In the genomic region with DNA sequence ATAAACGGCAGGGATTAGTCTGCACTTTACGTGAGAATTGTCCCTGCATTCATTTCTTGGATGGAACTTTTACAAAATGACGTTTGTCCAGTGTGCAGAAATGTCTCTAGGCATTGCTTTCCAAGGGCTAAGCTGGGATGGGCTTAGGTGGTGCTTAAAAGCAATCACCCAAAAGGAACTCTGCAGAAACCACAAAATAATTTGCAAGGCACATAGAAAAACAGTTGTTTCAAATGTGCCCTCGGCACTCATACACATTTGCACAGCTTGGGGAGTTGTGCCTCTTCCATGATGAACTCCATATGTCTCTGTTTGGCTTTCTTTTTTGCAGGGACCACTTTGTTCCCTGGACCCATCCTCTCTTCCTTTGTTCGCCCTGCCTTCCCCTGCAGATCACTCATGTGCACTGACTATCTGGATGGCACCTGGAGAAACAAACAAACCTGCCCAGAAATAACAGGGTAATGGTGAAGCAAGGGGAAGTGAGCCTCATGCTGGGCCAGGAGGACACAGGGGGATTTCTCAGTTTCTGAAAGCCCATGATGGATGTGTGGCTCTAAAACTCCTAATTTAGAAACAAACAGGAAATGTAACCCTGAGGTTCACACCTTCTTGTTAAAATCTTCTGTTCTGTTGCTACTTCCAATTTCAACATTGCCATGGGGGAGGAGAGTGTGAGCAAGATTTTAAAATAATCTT, we compare ENCODE assay signal across 10 cellular contexts.
DNase-seq lines count a peak whose midpoint lies in the region; ATAC-seq lines count a peak whose summit lies in the region.
"Had no signal": no experiment of that assay in that cellular context is flagged by ENCODE, and none has a peak within 500 bp of the region (broad histone marks: within the 10 kb centered on the region; RNA-seq: fewer than 3 reads in every experiment).

No MANE protein-coding gene starts in this region.

- peaks cover 20% of the 10 kb centered on the region for H3K9me3 ChIP-seq in BLaER1
- H3K9me3 ChIP-seq: uterus had no signal

- no peak overlapping the region for H3K27ac ChIP-seq in BLaER1
- H3K27ac ChIP-seq: uterus had no signal

- no peak overlapping the region for H3K4me3 ChIP-seq in BLaER1
- H3K4me3 ChIP-seq: uterus had no signal

- peaks cover 52% of the 10 kb centered on the region for H3K4me1 ChIP-seq in BLaER1
- H3K4me1 ChIP-seq: uterus had no signal

- peak overlapping the region; percentile 67 for H3K4me2 ChIP-seq in BLaER1

- H3K9ac ChIP-seq in BLaER1 = no peak overlapping the region; the same call in 1 of the 2 replicates

- H4K20me1 ChIP-seq in BLaER1 = no peaks in the 10 kb centered on the region

- H3K36me3 ChIP-seq in BLaER1 = no peaks in the 10 kb centered on the region
- H3K36me3 ChIP-seq: uterus had no signal

- peak; percentile 3 for DNase-seq in GM19238 (ENCODE audit: insufficient read length, low spot score)
- peak; percentile 54 for DNase-seq in RPMI8226
- DNase-seq in hypothalamus (lab: John Stamatoyannopoulos, UW) = no peak
- no peak for DNase-seq in HPDE6-E6E7 (ENCODE audit: extremely low spot score)
- no peak for DNase-seq in NAMALWA (ENCODE audit: low spot score)
- DNase-seq: activated CD8-positive, alpha-beta memory T cell treated with anti-CD3 and anti-CD28 coated beads, Interleukin-2, amount 50 U/mL, for 48 hours; uterus had no signal

- H3K27me3 ChIP-seq in BLaER1 = no peaks in the 10 kb centered on the region
- H3K27me3 ChIP-seq: uterus had no signal

- peak; percentile 72 for ATAC-seq in HG02884 (IDR thresholded peaks at IDR 0.05; ENCODE audit: unreplicated experiment)
- ATAC-seq in HG02970 (IDR thresholded peaks at IDR 0.05; ENCODE audit: low FRiP score, unreplicated experiment) = no peak

Comparison
In these comparisons a context has a peak if more than half of its experiments do, and no peak if none do; other contexts are left out.
1. DNase-seq: peak in GM19238 (single experiment) and RPMI8226 (single experiment); none in hypothalamus (0 of 51), HPDE6-E6E7 (single experiment) and NAMALWA (single experiment).